1 cellular context compared by ENCODE assay signal in genomic region chr14:57245941-57246340, GRCh38.
TF ChIP-seq lines count a peak whose summit lies in the region.

No MANE protein-coding gene starts in this region.

TF ChIP-seq in GM23338, 12 proteins besides CTCF, POLR2A, EP300 and RAD21 (continued from another document):
- TF ChIP-seq, protein P1, sequence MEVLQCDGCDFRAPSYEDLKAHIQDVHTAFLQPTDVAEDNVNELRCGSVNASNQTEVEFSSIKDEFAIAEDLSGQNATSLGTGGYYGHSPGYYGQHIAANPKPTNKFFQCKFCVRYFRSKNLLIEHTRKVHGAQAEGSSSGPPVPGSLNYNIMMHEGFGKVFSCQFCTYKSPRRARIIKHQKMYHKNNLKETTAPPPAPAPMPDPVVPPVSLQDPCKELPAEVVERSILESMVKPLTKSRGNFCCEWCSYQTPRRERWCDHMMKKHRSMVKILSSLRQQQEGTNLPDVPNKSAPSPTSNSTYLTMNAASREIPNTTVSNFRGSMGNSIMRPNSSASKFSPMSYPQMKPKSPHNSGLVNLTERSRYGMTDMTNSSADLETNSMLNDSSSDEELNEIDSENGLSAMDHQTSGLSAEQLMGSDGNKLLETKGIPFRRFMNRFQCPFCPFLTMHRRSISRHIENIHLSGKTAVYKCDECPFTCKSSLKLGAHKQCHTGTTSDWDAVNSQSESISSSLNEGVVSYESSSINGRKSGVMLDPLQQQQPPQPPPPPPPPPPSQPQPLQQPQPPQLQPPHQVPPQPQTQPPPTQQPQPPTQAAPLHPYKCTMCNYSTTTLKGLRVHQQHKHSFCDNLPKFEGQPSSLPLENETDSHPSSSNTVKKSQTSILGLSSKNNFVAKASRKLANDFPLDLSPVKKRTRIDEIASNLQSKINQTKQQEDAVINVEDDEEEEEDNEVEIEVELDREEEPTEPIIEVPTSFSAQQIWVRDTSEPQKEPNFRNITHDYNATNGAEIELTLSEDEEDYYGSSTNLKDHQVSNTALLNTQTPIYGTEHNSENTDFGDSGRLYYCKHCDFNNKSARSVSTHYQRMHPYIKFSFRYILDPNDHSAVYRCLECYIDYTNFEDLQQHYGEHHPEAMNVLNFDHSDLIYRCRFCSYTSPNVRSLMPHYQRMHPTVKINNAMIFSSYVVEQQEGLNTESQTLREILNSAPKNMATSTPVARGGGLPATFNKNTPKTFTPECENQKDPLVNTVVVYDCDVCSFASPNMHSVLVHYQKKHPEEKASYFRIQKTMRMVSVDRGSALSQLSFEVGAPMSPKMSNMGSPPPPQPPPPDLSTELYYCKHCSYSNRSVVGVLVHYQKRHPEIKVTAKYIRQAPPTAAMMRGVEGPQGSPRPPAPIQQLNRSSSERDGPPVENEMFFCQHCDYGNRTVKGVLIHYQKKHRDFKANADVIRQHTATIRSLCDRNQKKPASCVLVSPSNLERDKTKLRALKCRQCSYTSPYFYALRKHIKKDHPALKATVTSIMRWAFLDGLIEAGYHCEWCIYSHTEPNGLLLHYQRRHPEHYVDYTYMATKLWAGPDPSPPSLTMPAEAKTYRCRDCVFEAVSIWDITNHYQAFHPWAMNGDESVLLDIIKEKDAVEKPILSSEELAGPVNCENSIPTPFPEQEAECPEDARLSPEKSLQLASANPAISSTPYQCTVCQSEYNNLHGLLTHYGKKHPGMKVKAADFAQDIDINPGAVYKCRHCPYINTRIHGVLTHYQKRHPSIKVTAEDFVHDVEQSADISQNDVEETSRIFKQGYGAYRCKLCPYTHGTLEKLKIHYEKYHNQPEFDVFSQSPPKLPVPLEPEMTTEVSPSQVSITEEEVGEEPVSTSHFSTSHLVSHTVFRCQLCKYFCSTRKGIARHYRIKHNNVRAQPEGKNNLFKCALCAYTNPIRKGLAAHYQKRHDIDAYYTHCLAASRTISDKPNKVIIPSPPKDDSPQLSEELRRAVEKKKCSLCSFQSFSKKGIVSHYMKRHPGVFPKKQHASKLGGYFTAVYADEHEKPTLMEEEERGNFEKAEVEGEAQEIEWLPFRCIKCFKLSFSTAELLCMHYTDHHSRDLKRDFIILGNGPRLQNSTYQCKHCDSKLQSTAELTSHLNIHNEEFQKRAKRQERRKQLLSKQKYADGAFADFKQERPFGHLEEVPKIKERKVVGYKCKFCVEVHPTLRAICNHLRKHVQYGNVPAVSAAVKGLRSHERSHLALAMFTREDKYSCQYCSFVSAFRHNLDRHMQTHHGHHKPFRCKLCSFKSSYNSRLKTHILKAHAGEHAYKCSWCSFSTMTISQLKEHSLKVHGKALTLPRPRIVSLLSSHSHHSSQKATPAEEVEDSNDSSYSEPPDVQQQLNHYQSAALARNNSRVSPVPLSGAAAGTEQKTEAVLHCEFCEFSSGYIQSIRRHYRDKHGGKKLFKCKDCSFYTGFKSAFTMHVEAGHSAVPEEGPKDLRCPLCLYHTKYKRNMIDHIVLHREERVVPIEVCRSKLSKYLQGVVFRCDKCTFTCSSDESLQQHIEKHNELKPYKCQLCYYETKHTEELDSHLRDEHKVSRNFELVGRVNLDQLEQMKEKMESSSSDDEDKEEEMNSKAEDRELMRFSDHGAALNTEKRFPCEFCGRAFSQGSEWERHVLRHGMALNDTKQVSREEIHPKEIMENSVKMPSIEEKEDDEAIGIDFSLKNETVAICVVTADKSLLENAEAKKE (CRISPR knock-in tag; IDR thresholded peaks at IDR 0.05) = no peak
- no peak for TF ChIP-seq EZH2 (IDR thresholded peaks at IDR 0.05; ENCODE audit: low read depth, unreplicated experiment)
